In the genomic region with DNA sequence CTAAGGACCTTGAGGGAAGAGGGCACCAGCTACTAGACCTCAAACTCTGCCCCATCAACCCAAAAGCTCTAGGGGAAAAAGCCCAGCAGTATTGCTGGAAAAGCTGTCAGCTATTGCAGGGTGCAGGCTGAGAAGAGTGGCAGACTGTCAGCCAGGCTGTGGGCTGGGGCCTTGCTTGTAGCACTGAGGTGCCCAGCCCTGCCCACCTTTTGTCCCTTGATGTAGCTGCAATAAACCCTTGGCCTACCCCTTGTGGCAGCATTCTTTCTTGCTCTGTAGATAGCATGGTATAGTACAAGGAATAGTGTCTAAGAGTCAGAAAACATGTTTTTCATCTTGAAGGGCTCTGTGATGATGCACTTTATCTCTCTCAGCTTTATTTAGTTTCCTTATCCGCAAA, we compare ENCODE assay signal across 20 cellular contexts. TPM values are rescaled to one million over a fixed set of nuclear protein-coding genes. Genes with fewer than 3 reads are reported as not detected.
DNase-seq lines count a peak whose midpoint lies in the region; ATAC-seq and TF ChIP-seq lines count a peak whose summit lies in the region.
"Had no signal": no experiment of that assay in that cellular context is flagged by ENCODE, and none has a peak within 500 bp of the region (broad histone marks: within the 10 kb centered on the region; RNA-seq: fewer than 3 reads in every experiment).

No MANE protein-coding gene starts in this region.

- H3K36me3 ChIP-seq in effector memory CD4-positive, alpha-beta T cell (ENCODE audit: control insufficient read depth, insufficient read depth, low read length) = peaks cover 5% of the 10 kb centered on the region
- H3K36me3 ChIP-seq: sigmoid colon, transverse colon had no signal

- H3K4me3 ChIP-seq in effector memory CD4-positive, alpha-beta T cell (ENCODE audit: insufficient read depth, low read depth, low read length, poor library complexity, severe bottlenecking) = no peak overlapping the region
- H3K4me3 ChIP-seq: BLaER1 treated with 17β-estradiol and CSF1 and Interleukin-3, amounts not matched to agents 10 nM and 100 nM; sigmoid colon; SJCRH30; transverse colon had no signal

- peaks cover 65% of the 10 kb centered on the region for H3K4me1 ChIP-seq in effector memory CD4-positive, alpha-beta T cell (ENCODE audit: control insufficient read depth, insufficient read depth, low read length, poor library complexity, severe bottlenecking)
- H3K4me1 ChIP-seq in foreskin keratinocyte = no peaks in the 10 kb centered on the region
- H3K4me1 ChIP-seq: SJCRH30 had no signal

- no peaks in the 10 kb centered on the region for H3K27me3 ChIP-seq in effector memory CD4-positive, alpha-beta T cell (replicated peaks; ENCODE audit: control insufficient read depth, insufficient read depth, low read length, poor library complexity, severe bottlenecking)
- H3K27me3 ChIP-seq in foreskin keratinocyte = no peaks in the 10 kb centered on the region
- H3K27me3 ChIP-seq: BLaER1 treated with 17β-estradiol and CSF1 and Interleukin-3, amounts not matched to agents 10 nM and 100 nM; sigmoid colon; SJCRH30; transverse colon had no signal

- TF ChIP-seq CTCF in foreskin keratinocyte (conservative IDR thresholded peaks at IDR 0.05) = no peak

- no peaks in the 10 kb centered on the region for H3K9me3 ChIP-seq in effector memory CD4-positive, alpha-beta T cell (ENCODE audit: control insufficient read depth, low read length)
- H3K9me3 ChIP-seq: BLaER1 treated with 17β-estradiol and CSF1 and Interleukin-3, amounts not matched to agents 10 nM and 100 nM; sigmoid colon; SJCRH30; transverse colon had no signal

- ATAC-seq in foreskin keratinocyte = no peak

- DNase-seq in DMS 273 (lab: John Stamatoyannopoulos, UW; ENCODE audit: unreplicated experiment) (peak; percentile 6), DMS 273 treated with DMSO at 0.1 percent for 48 hours (lab: John Stamatoyannopoulos, UW) (no peak), foreskin keratinocyte (no peak), CD1c-positive myeloid dendritic cell (ENCODE audit: extremely low spot score) (no peak), glomerular visceral epithelial cell (ENCODE audit: extremely low spot score) (no peak)
- peak; percentile 25 for DNase-seq in stimulated activated CD4-positive, alpha-beta T cell treated with anti-CD3 and anti-CD28 coated beads, Interleukin-4, amount 100 ng/mL, for 24 hours
- no peak for DNase-seq in stimulated activated CD4-positive, alpha-beta T cell treated with anti-CD3 and anti-CD28 coated beads, Interleukin-12 subunit alpha, Interleukin-12 subunit beta, amount 100 ng/mL, for 4 hours
- DNase-seq in effector memory CD4-positive, alpha-beta T cell = no peak
- DNase-seq: hippocampal formation; kidney glomerular epithelial cell; NCI-H1092; NCI-H526 treated with DMSO at 0.1 percent for 48 hours; occipital lobe; OCI-M1; sigmoid colon; SJCRH30; stimulated activated CD8-positive, alpha-beta memory T cell treated with anti-CD3 and anti-CD28 coated beads, Interleukin-4, amount 100 ng/mL, for 48 hours; transverse colon had no signal

- peak overlapping the region; percentile 57 for H3K27ac ChIP-seq in effector memory CD4-positive, alpha-beta T cell (ENCODE audit: insufficient read depth, low read length, poor library complexity, severe bottlenecking)
- H3K27ac ChIP-seq in foreskin keratinocyte = no peak overlapping the region
- H3K27ac ChIP-seq: 22Rv1; BLaER1 treated with 17β-estradiol and CSF1 and Interleukin-3, amounts not matched to agents 10 nM and 100 nM; sigmoid colon; SJCRH30; transverse colon had no signal

RNA-seq across cellular contexts. Expression of gene CDC14A, which starts 39.4 kb away (rescaled TPM):
- total RNA-seq in foreskin keratinocyte = 2.6 and 3.1 TPM in 2 replicates
- polyA plus RNA-seq in foreskin keratinocyte = 0.58 TPM in 2 replicates

Comparison
In these comparisons a context has a peak if more than half of its experiments do, and no peak if none do; other contexts are left out.
1. DNase-seq: peak in DMS 273 (single experiment) and stimulated activated CD4-positive, alpha-beta T cell treated with anti-CD3 and anti-CD28 coated beads, Interleukin-4, amount 100 ng/mL, for 24 hours (single experiment); none in DMS 273 treated with DMSO at 0.1 percent for 48 hours (single experiment), stimulated activated CD4-positive, alpha-beta T cell treated with anti-CD3 and anti-CD28 coated beads, Interleukin-12 subunit alpha, Interleukin-12 subunit beta, amount 100 ng/mL, for 4 hours (single experiment), effector memory CD4-positive, alpha-beta T cell (0 of 3), foreskin keratinocyte (0 of 2), CD1c-positive myeloid dendritic cell (single experiment) and glomerular visceral epithelial cell (single experiment).